Comparison of ENCODE assay signal across 1 cellular context in the genomic region with DNA sequence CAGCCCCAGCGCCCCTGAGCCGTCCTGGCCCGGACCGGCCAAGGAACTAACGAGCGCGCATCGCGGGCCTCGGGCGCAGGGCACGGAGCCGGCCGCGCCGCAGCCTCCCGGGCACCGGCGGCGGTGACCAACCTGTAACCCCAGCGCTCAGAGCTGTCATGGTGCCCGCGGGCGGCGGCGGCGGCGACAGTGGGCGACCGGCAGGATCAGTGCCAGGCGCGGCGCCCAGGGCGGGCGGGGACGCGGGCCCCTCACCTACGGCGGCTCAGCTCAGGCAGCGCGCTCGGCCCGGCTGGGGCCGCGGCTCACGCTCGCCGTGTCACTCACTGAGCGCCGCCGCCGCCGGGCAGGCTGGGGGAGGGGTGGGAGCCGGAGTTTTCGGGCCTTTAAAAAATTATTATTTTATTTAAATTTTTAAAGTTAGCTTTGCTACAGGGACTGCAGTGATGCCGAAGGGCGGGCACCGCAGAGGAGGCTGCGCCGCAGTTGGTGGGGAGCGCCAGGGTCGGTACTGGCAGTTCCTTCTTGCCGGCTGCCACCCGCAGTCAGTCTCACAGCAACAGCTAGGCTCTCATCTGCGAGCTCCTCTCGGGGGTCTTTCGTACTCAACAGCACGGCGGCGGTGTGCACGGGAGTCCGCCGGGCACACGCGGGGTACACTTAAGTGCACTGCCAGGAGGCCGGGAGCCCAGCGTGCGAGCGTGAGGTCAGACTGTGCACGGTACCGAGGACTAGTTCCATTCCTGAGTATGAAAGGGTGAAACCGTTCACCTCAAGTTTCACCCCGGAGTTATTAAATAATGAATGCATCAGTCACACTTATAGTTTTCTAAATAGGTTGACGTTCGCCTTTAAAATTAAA.
TF ChIP-seq lines count a peak whose summit lies in the region.

A gene (minus strand): TSS at position 328 of the 862 bp plus-strand sequence. CDS start 17,382 bp downstream, outside the sequence.

TF ChIP-seq in HEK293, 187 proteins besides CTCF, POLR2A, EP300 and RAD21 (continued from another document):
- TF ChIP-seq, protein P1, sequence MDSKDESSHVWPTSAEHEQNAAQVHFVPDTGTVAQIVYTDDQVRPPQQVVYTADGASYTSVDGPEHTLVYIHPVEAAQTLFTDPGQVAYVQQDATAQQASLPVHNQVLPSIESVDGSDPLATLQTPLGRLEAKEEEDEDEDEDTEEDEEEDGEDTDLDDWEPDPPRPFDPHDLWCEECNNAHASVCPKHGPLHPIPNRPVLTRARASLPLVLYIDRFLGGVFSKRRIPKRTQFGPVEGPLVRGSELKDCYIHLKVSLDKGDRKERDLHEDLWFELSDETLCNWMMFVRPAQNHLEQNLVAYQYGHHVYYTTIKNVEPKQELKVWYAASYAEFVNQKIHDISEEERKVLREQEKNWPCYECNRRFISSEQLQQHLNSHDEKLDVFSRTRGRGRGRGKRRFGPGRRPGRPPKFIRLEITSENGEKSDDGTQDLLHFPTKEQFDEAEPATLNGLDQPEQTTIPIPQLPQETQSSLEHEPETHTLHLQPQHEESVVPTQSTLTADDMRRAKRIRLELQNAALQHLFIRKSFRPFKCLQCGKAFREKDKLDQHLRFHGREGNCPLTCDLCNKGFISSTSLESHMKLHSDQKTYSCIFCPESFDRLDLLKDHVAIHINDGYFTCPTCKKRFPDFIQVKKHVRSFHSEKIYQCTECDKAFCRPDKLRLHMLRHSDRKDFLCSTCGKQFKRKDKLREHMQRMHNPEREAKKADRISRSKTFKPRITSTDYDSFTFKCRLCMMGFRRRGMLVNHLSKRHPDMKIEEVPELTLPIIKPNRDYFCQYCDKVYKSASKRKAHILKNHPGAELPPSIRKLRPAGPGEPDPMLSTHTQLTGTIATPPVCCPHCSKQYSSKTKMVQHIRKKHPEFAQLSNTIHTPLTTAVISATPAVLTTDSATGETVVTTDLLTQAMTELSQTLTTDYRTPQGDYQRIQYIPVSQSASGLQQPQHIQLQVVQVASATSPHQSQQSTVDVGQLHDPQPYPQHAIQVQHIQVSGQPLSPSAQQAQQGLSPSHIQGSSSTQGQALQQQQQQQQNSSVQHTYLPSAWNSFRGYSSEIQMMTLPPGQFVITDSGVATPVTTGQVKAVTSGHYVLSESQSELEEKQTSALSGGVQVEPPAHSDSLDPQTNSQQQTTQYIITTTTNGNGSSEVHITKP (tag by site-specific recombination; IDR thresholded peaks at IDR 0.05) = peak; percentile 97; the same call in 1 of the 2 replicates
- TF ChIP-seq, protein P2, sequence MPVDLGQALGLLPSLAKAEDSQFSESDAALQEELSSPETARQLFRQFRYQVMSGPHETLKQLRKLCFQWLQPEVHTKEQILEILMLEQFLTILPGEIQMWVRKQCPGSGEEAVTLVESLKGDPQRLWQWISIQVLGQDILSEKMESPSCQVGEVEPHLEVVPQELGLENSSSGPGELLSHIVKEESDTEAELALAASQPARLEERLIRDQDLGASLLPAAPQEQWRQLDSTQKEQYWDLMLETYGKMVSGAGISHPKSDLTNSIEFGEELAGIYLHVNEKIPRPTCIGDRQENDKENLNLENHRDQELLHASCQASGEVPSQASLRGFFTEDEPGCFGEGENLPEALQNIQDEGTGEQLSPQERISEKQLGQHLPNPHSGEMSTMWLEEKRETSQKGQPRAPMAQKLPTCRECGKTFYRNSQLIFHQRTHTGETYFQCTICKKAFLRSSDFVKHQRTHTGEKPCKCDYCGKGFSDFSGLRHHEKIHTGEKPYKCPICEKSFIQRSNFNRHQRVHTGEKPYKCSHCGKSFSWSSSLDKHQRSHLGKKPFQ (tag by site-specific recombination; IDR thresholded peaks at IDR 0.05) = no peak
- TF ChIP-seq ZNF23 (tag by site-specific recombination; IDR thresholded peaks at IDR 0.05; ENCODE audit: borderline replicate concordance) (no peak), SCRT2 (tag by site-specific recombination; IDR thresholded peaks at IDR 0.05) (peak; percentile 57), REPIN1 (tag by site-specific recombination; IDR thresholded peaks at IDR 0.05; ENCODE audit: low read depth) (no peak), ZNF19 (tag by site-specific recombination; IDR thresholded peaks at IDR 0.05; ENCODE audit: low read depth) (no peak), ZIC2 (tag by site-specific recombination; IDR thresholded peaks at IDR 0.05) (peak; percentile 94), KLF7 (tag by site-specific recombination; IDR thresholded peaks at IDR 0.05; ENCODE audit: borderline replicate concordance) (no peak), ZBTB17 (tag by site-specific recombination; IDR thresholded peaks at IDR 0.05) (no peak), SALL2 (tag by site-specific recombination; IDR thresholded peaks at IDR 0.05; ENCODE audit: borderline replicate concordance) (no peak), ZNF341 (tag by site-specific recombination; IDR thresholded peaks at IDR 0.05; ENCODE audit: low read depth) (peak; percentile 99), ZNF132 (tag by site-specific recombination; IDR thresholded peaks at IDR 0.05; ENCODE audit: borderline replicate concordance) (no peak), TRIM28 (IDR thresholded peaks at IDR 0.05; ENCODE audit: borderline replicate concordance, low read length) (no peak), KLF16 (tag by site-specific recombination; IDR thresholded peaks at IDR 0.05) (no peak), ZNF48 (tag by site-specific recombination; IDR thresholded peaks at IDR 0.05) (no peak), OSR2 (tag by site-specific recombination; IDR thresholded peaks at IDR 0.05) (no peak), ZNF311 (tag by site-specific recombination; IDR thresholded peaks at IDR 0.05; ENCODE audit: borderline replicate concordance) (no peak), ZBTB20 (tag by site-specific recombination; IDR thresholded peaks at IDR 0.05) (peak; percentile 57; the same call in 1 of the 2 replicates), ZEB2 (tag by site-specific recombination; IDR thresholded peaks at IDR 0.05) (0 out of 2 replicates have a peak, but pooled peaks have one; percentile 19)
- TF ChIP-seq, protein P3, sequence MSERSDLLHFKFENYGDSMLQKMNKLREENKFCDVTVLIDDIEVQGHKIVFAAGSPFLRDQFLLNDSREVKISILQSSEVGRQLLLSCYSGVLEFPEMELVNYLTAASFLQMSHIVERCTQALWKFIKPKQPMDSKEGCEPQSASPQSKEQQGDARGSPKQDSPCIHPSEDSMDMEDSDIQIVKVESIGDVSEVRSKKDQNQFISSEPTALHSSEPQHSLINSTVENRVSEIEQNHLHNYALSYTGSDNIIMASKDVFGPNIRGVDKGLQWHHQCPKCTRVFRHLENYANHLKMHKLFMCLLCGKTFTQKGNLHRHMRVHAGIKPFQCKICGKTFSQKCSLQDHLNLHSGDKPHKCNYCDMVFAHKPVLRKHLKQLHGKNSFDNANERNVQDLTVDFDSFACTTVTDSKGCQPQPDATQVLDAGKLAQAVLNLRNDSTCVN (tag by site-specific recombination; optimal IDR thresholded peaks at IDR 0.05) = peak; percentile 77
